Comparison of ENCODE assay signal across 8 cellular contexts in genomic region chr6:28355743-28356665, GRCh38. TPM values are rescaled to one million over a fixed set of nuclear protein-coding genes. Genes with fewer than 3 reads are reported as not detected.
A peak's percentile ranks its signal among the peaks of the same experiment; 100 is the strongest.
DNase-seq lines count a peak whose midpoint lies in the region; ATAC-seq and TF ChIP-seq lines count a peak whose summit lies in the region.

No MANE protein-coding gene starts in this region.

- no peaks in the 10 kb centered on the region for H4K20me1 ChIP-seq in DOHH2 (ENCODE audit: control insufficient read depth, insufficient read depth, low read depth, low read length)

- peaks cover 8% of the 10 kb centered on the region for H3K36me3 ChIP-seq in DOHH2 (ENCODE audit: control insufficient read depth, low read length)
- H3K36me3 ChIP-seq in heart right ventricle = peaks cover 0 to 21% (median 6%) of the 10 kb centered on the region in 9 donors
- H3K36me3 ChIP-seq in parathyroid adenoma (ENCODE audit: control insufficient read depth, insufficient read depth, low read length) = no peaks in the 10 kb centered on the region

- TF ChIP-seq CTCF in DOHH2 (IDR thresholded peaks at IDR 0.05; ENCODE audit: low read depth, low read length, poor library complexity, severe bottlenecking) (peak; percentile 72), heart right ventricle (IDR thresholded peaks at IDR 0.05) (peak; percentile 66 to 84 (median 79)), parathyroid adenoma (IDR thresholded peaks at IDR 0.05) (peak; percentile 90)

- POLR2A ChIA-PET in T-cell (lab: Charles Lee) = interaction anchor here in 1 of 2 donors (0.6 to 1.1 kb wide), 2 partner anchors 21 to 251 kb away, joined by 3 read pairs; no protein-coding TSS in a partner anchor

- H3K27me3 ChIP-seq in DOHH2 (ENCODE audit: control insufficient read depth, low read length) = no peaks in the 10 kb centered on the region
- no peaks in the 10 kb centered on the region for H3K27me3 ChIP-seq in heart right ventricle
- no peaks in the 10 kb centered on the region for H3K27me3 ChIP-seq in parathyroid adenoma (ENCODE audit: control insufficient read depth, insufficient read depth, low read length)

- peak overlapping the region; percentile 71 to 83 for H3K27ac Mint-ChIP-seq in T-cell

- no peaks in the 10 kb centered on the region for H3K9me3 Mint-ChIP-seq in T-cell

- H3K4me3 ChIP-seq in DOHH2 (ENCODE audit: low read length) (peak overlapping the region; percentile 80), heart right ventricle (peak overlapping the region; percentile 50 to 90 (median 65)), parathyroid adenoma (ENCODE audit: low read depth, low read length) (peak overlapping the region; percentile 81)

- H3K79me2 ChIP-seq in DOHH2 (ENCODE audit: control insufficient read depth, low read length) = peaks cover 32% of the 10 kb centered on the region
- H3K79me2 ChIP-seq in parathyroid adenoma = peaks cover 2% of the 10 kb centered on the region

- DNase-seq in HCEC 1CT = peak; percentile 82
- peak; percentile 76 for DNase-seq in NCI-H1436 (lab: John Stamatoyannopoulos, UW)
- peak in 33 of 34 experiments; percentile 14 to 66 (median 44) for DNase-seq in T-cell
- peak; percentile 63 to 90 for DNase-seq in heart right ventricle

- no peaks in the 10 kb centered on the region for H3K9me2 ChIP-seq in DOHH2 (replicated peaks; ENCODE audit: control insufficient read depth, low read length)

- H3K4me3 Mint-ChIP-seq in T-cell = peak overlapping the region; percentile 85 to 91 (median 88)

- peak; percentile 78 to 86 (median 81) for ATAC-seq in T-cell (replicated peaks in 1 of 4)
- peak; percentile 85 to 93 (median 90) for ATAC-seq in heart right ventricle
- ATAC-seq in HG02981 (IDR thresholded peaks at IDR 0.05; ENCODE audit: unreplicated experiment) = no peak

- no peak overlapping the region for H3K9ac ChIP-seq in parathyroid adenoma

- intact Hi-C loops in heart right ventricle (cut with DNase I) = loop anchor here (1.0 to 10.0 kb wide), 13 partner anchors 75 to 451 kb away; partner anchors contain the start of genes ZSCAN9 (in 3 of the 10), ZSCAN26 (in 2 of the 10), NKAPL (in 1 of the 10) and PGBD1 (in 1 of the 10)

- no peaks in the 10 kb centered on the region for H3K27me3 Mint-ChIP-seq in T-cell

- peaks cover 8% of the 10 kb centered on the region; the same call in 1 of the 2 replicates for H3K9me3 ChIP-seq in DOHH2 (ENCODE audit: control insufficient read depth, insufficient read depth, low read length)
- H3K9me3 ChIP-seq in heart right ventricle = no peaks in the 10 kb centered on the region
- no peaks in the 10 kb centered on the region for H3K9me3 ChIP-seq in parathyroid adenoma (ENCODE audit: control insufficient read depth, low read length)

- peak overlapping the region; percentile 77 for H2AFZ ChIP-seq in parathyroid adenoma

- H3K36me3 Mint-ChIP-seq in T-cell = peaks cover 8% of the 10 kb centered on the region

- peaks cover 22% of the 10 kb centered on the region for H3K4me1 ChIP-seq in DOHH2 (ENCODE audit: control insufficient read depth, low read length)
- H3K4me1 ChIP-seq in heart right ventricle = peaks cover 9 to 36% (median 30%) of the 10 kb centered on the region in 9 donors
- H3K4me1 ChIP-seq in parathyroid adenoma = peaks cover 8% of the 10 kb centered on the region

- H3F3A ChIP-seq in DOHH2 (ENCODE audit: control insufficient read depth, insufficient read depth) = no peaks in the 10 kb centered on the region

- H3K4me1 Mint-ChIP-seq in T-cell = peaks cover 33 to 37% (median 37%) of the 10 kb centered on the region in 3 donors

- 2% methylated on average over 19 of the region's 19 CpGs for WGBS in heart right ventricle, 2 donors

- CTCF ChIA-PET in T-cell (lab: Charles Lee) = interaction anchor here (0.6 to 2.4 kb wide), 16 partner anchors 9 to 1196 kb away, joined by 3 to 19 read pairs (median 4); partner anchors contain the start of genes ZSCAN26 (in 2 of the 2), PGBD1 (in 1 of the 2), ZKSCAN4 (in 1 of the 2) and ZKSCAN8 (in 1 of the 2)

- H3K27ac ChIP-seq in DOHH2 (ENCODE audit: low read depth, low read length) (no peak overlapping the region), angular gyrus (ENCODE audit: low read depth, low read length) (peak overlapping the region; percentile 92), heart right ventricle (peak overlapping the region; percentile 68 to 94 (median 84)), parathyroid adenoma (peak overlapping the region; percentile 68)

- H3K4me2 ChIP-seq in DOHH2 (ENCODE audit: low read length) (peak overlapping the region; percentile 93), parathyroid adenoma (ENCODE audit: low read length) (peak overlapping the region; percentile 96)

RNA-seq across cellular contexts. Expression of gene ZKSCAN3, which starts 6.3 kb away (rescaled TPM):
- total RNA-seq in T-cell (10 to 100 TPM in 3 of 5 donors, 1 to 10 TPM in 2; 4.0 to 11.9 (median 10.5) TPM), heart right ventricle (1 to 10 TPM; 3.1 to 6.8 (median 5.1) TPM)
- polyA plus RNA-seq in heart right ventricle = 1 to 10 TPM; 1.0 to 2.1 TPM

RNA-seq across cellular contexts. Expression of gene ZSCAN31, which starts 20.1 kb away (rescaled TPM):
- total RNA-seq in T-cell (1 to 10 TPM in 3 of 5 donors, under 1 TPM in 2; 0.79 to 1.5 (median 1.1) TPM), heart right ventricle (10 to 100 TPM in 8 of 10 donors, 1 to 10 TPM in 2; 8.0 to 17.4 (median 11.9) TPM)
- polyA plus RNA-seq in heart right ventricle = 1 to 10 TPM; 3.3 to 7.1 TPM

RNA-seq across cellular contexts. Expression of gene ZSCAN12, which starts 43.5 kb away (rescaled TPM):
- total RNA-seq in T-cell (1 to 10 TPM; 3.8 to 8.2 (median 6.8) TPM), heart right ventricle (1 to 10 TPM; 2.2 to 3.5 (median 2.9) TPM)
- 1 to 10 TPM; 1.2 TPM for polyA plus RNA-seq in heart right ventricle
